Comparison of ENCODE assay signal across 33 cellular contexts in the genomic region with DNA sequence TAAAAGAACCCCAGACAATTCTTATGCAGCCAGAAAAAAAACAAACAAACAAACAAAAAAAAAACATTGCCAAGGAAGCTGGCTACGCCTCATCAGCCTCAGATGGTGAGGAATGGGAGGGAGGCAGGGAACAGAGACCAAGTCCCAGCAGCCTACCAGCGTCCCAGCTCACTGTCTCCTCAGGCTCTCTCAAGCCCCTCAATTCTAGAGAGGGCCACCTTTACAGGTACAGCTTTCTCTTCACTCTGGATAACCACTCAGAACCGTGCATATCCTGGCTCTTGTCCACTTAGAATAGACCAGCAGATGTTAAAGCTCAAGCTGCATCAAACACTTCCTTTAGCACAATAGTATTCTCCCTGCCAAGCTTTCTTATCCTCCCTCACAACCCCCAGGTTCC.
"Had no signal": no experiment of that assay in that cellular context is flagged by ENCODE, and none has a peak within 500 bp of the region (broad histone marks: within the 10 kb centered on the region; RNA-seq: fewer than 3 reads in every experiment).

No MANE protein-coding gene starts in this region.

- H3K4me3 ChIP-seq: cardiac muscle cell, SJSA1 had no signal

- H3K4me2 ChIP-seq: KMS-11, SK-N-SH had no signal

- ATAC-seq: activated CD4-positive, alpha-beta T cell treated with anti-CD3 and anti-CD28 coated beads for 36 hours; activated CD4-positive, CD25-positive, alpha-beta regulatory T cell treated with anti-CD3 and anti-CD28 coated beads, Interleukin-2, amount 50 U/mL, for 24 hours; activated CD8-positive, alpha-beta T cell treated with anti-CD3 and anti-CD28 coated beads, Interleukin-2, amount 10 ng/mL, durations not matched to agents 7 days and 5 days; activated naive CD8-positive, alpha-beta T cell treated with anti-CD3 and anti-CD28 coated beads, Interleukin-2, amount 50 U/mL, for 24 hours; Panc1 had no signal

- H3K9me3 Mint-ChIP-seq: activated CD4-positive, alpha-beta T cell treated with anti-CD3 and anti-CD28 coated beads, Interleukin-2, amount 10 ng/mL, durations not matched to agents 7 days and 5 days; activated naive CD4-positive, alpha-beta T cell treated with anti-CD3 and anti-CD28 coated beads, Interleukin-2, amount 10 ng/mL, durations not matched to agents 7 days and 5 days; activated naive CD8-positive, alpha-beta T cell treated with anti-CD3 and anti-CD28 coated beads, Interleukin-2, amount 50 U/mL, for 24 hours; activated T-cell treated with anti-CD3 and anti-CD28 coated beads, Interleukin-2, amount 50 U/mL, for 24 hours; activated T-helper 1 cell treated with anti-CD3 and anti-CD28 coated beads, Interleukin-12 subunit alpha, Interleukin-12 subunit beta, Interleukin-2, Interleukin-4 antibody, amounts not matched to agents 30 ng/mL and 10 ng/mL and 1 ng/mL, durations not matched to agents 14 hours and 24 hours and 36 hours; central memory CD8-positive, alpha-beta T cell; T-helper 1 cell treated with Interleukin-12 subunit alpha and Interleukin-12 subunit beta and Interleukin-4 antibody, amounts not matched to agents 30 μg/mL and 1 μg/mL, for 36 hours; T-helper 2 cell treated with Interferon-gamma antibody and Interleukin-4, amounts not matched to agents 5 μg/mL and 100 μg/mL, for 36 hours had no signal

- H3K9ac ChIP-seq: KMS-11, SK-N-SH had no signal

- H3K27me3 ChIP-seq: brain microvascular endothelial cell, cardiac muscle cell, SJSA1 had no signal

- H3K36me3 ChIP-seq: brain microvascular endothelial cell, cardiac muscle cell, SJSA1 had no signal

- H3K27ac Mint-ChIP-seq: activated CD4-positive, alpha-beta T cell treated with anti-CD3 and anti-CD28 coated beads for 36 hours; activated CD4-positive, alpha-beta T cell treated with anti-CD3 and anti-CD28 coated beads, Interleukin-2, amount 10 ng/mL, durations not matched to agents 7 days and 5 days; activated CD8-positive, alpha-beta T cell treated with anti-CD3 and anti-CD28 coated beads, Interleukin-2, amount 10 ng/mL, durations not matched to agents 7 days and 5 days; activated naive CD4-positive, alpha-beta T cell treated with anti-CD3 and anti-CD28 coated beads, Interleukin-2, amount 10 ng/mL, durations not matched to agents 7 days and 5 days; activated naive CD8-positive, alpha-beta T cell; activated naive CD8-positive, alpha-beta T cell treated with anti-CD3 and anti-CD28 coated beads, Interleukin-2, amount 50 U/mL, for 24 hours; activated T-cell treated with anti-CD3 and anti-CD28 coated beads, Interleukin-2, amount 50 U/mL, for 24 hours; activated T-helper 1 cell treated with anti-CD3 and anti-CD28 coated beads, Interleukin-12 subunit alpha, Interleukin-12 subunit beta, Interleukin-2, Interleukin-4 antibody, amounts not matched to agents 30 ng/mL and 10 ng/mL and 1 ng/mL, durations not matched to agents 14 hours and 24 hours and 36 hours; T-helper 1 cell treated with Interleukin-12 subunit alpha and Interleukin-12 subunit beta and Interleukin-4 antibody, amounts not matched to agents 30 μg/mL and 1 μg/mL, for 36 hours; T-helper 2 cell treated with Interferon-gamma antibody and Interleukin-4, amounts not matched to agents 5 μg/mL and 100 μg/mL, for 36 hours had no signal

- H3K4me1 Mint-ChIP-seq: activated CD4-positive, alpha-beta T cell treated with anti-CD3 and anti-CD28 coated beads for 36 hours; activated CD4-positive, alpha-beta T cell treated with anti-CD3 and anti-CD28 coated beads, Interleukin-2, amount 10 ng/mL, durations not matched to agents 7 days and 5 days; activated naive CD4-positive, alpha-beta T cell treated with anti-CD3 and anti-CD28 coated beads, Interleukin-2, amount 10 ng/mL, durations not matched to agents 7 days and 5 days; activated naive CD8-positive, alpha-beta T cell treated with anti-CD3 and anti-CD28 coated beads, Interleukin-2, amount 50 U/mL, for 24 hours; central memory CD8-positive, alpha-beta T cell had no signal

- H3K27ac ChIP-seq: brain microvascular endothelial cell, cardiac muscle cell, KMS-11, SJSA1 had no signal

- H3K36me3 Mint-ChIP-seq: activated naive CD4-positive, alpha-beta T cell treated with anti-CD3 and anti-CD28 coated beads, Interleukin-2, amount 10 ng/mL, durations not matched to agents 7 days and 5 days; activated naive CD8-positive, alpha-beta T cell had no signal

- DNase-seq: activated CD4-positive, alpha-beta T cell treated with anti-CD3 and anti-CD28 coated beads for 36 hours; activated CD4-positive, alpha-beta T cell treated with anti-CD3 and anti-CD28 coated beads, Interleukin-2, amount 10 ng/mL, durations not matched to agents 7 days and 5 days; activated CD4-positive, alpha-beta T cell treated with anti-CD3 and anti-CD28 coated beads, Interleukin-2, amount 50 U/mL, for 48 hours; activated CD8-positive, alpha-beta T cell treated with anti-CD3 and anti-CD28 coated beads, Interleukin-2, amount 10 ng/mL, durations not matched to agents 7 days and 5 days; activated effector memory CD4-positive, alpha-beta T cell treated with Interleukin-2 at 50 U/mL for 16 hours; activated naive CD4-positive, alpha-beta T cell treated with anti-CD3 and anti-CD28 coated beads, Interleukin-2, amount 10 ng/mL, durations not matched to agents 7 days and 5 days; activated naive CD8-positive, alpha-beta T cell treated with anti-CD3 and anti-CD28 coated beads, Interleukin-2, amount 50 U/mL, for 24 hours; activated T-cell treated with anti-CD3 and anti-CD28 coated beads, Interleukin-2, amount 50 U/mL, for 24 hours; anterior cingulate cortex; brain microvascular endothelial cell; MM.1S; NCI-H1092 treated with DMSO at 0.1 percent for 48 hours; NCI-H1417; NCI-H146; NCI-H187; NCI-H2029 treated with DMSO at 0.1 percent for 48 hours; NCI-H2107; NCI-H2171; NCI-H510A; NCI-H526; NCI-H748 treated with DMSO at 0.1 percent for 48 hours; SHP77 treated with DMSO at 0.1 percent for 48 hours; SK-N-SH had no signal

- H3K9me3 ChIP-seq: SJSA1, SK-N-SH had no signal

- H3K27me3 Mint-ChIP-seq: activated CD4-positive, alpha-beta T cell treated with anti-CD3 and anti-CD28 coated beads, Interleukin-2, amount 10 ng/mL, durations not matched to agents 7 days and 5 days; activated naive CD4-positive, alpha-beta T cell treated with anti-CD3 and anti-CD28 coated beads, Interleukin-2, amount 10 ng/mL, durations not matched to agents 7 days and 5 days; activated naive CD8-positive, alpha-beta T cell treated with anti-CD3 and anti-CD28 coated beads, Interleukin-2, amount 50 U/mL, for 24 hours had no signal

- H3K4me3 Mint-ChIP-seq: activated CD4-positive, alpha-beta T cell treated with anti-CD3 and anti-CD28 coated beads for 36 hours; activated CD4-positive, alpha-beta T cell treated with anti-CD3 and anti-CD28 coated beads, Interleukin-2, amount 10 ng/mL, durations not matched to agents 7 days and 5 days; activated CD8-positive, alpha-beta T cell treated with anti-CD3 and anti-CD28 coated beads, Interleukin-2, amount 10 ng/mL, durations not matched to agents 7 days and 5 days; activated naive CD4-positive, alpha-beta T cell treated with anti-CD3 and anti-CD28 coated beads, Interleukin-2, amount 10 ng/mL, durations not matched to agents 7 days and 5 days; activated naive CD8-positive, alpha-beta T cell; activated naive CD8-positive, alpha-beta T cell treated with anti-CD3 and anti-CD28 coated beads, Interleukin-2, amount 50 U/mL, for 24 hours; activated T-cell treated with anti-CD3 and anti-CD28 coated beads, Interleukin-2, amount 50 U/mL, for 24 hours; activated T-helper 1 cell treated with anti-CD3 and anti-CD28 coated beads, Interleukin-12 subunit alpha, Interleukin-12 subunit beta, Interleukin-2, Interleukin-4 antibody, amounts not matched to agents 30 ng/mL and 10 ng/mL and 1 ng/mL, durations not matched to agents 14 hours and 24 hours and 36 hours; central memory CD8-positive, alpha-beta T cell; T-helper 1 cell treated with Interleukin-12 subunit alpha and Interleukin-12 subunit beta and Interleukin-4 antibody, amounts not matched to agents 30 μg/mL and 1 μg/mL, for 36 hours; T-helper 2 cell treated with Interferon-gamma antibody and Interleukin-4, amounts not matched to agents 5 μg/mL and 100 μg/mL, for 36 hours had no signal
